In genomic region chr15:84754889-84755288, GRCh38 we compare ENCODE assay signal across 6 cellular contexts. TPM values are rescaled to one million over a fixed set of nuclear protein-coding genes. Genes with fewer than 3 reads are reported as not detected.
DNase-seq lines count a peak whose midpoint lies in the region; ATAC-seq, FAIRE-seq and TF ChIP-seq lines count a peak whose summit lies in the region.
"Not testable (repeated sequence)": the region's sequence is repeated elsewhere in the genome, so short reads cannot be mapped to it uniquely, and the experiment has no call there.

No MANE protein-coding gene starts in this region.

- DNase-seq in CD8-positive, alpha-beta T cell; HEK293T (ENCODE audit: extremely low spot score); K562 (ENCODE audit: extremely low read depth in 1 of 4, low spot score in 3 of 4); left colon; mucosa of descending colon; progenitor cell of endocrine pancreas (ENCODE audit: low spot score, unreplicated experiment): not testable (repeated sequence)

- H3K4me3 ChIP-seq in CD8-positive, alpha-beta T cell (ENCODE audit: low read depth, low read length); K562; mucosa of descending colon: not testable (repeated sequence)

- peaks cover 96% of the 10 kb centered on the region for H3K79me2 ChIP-seq in K562 (ENCODE audit: control insufficient read depth, insufficient read depth, low read length)

- intact Hi-C loops in CD8-positive, alpha-beta T cell (cut with DNase I, micrococcal nuclease); left colon (cut with DNase I, micrococcal nuclease); mucosa of descending colon (cut with DNase I, micrococcal nuclease): not testable (repeated sequence)
- intact Hi-C loops in K562 (cut with micrococcal nuclease), result loop anchor here (5.0 kb wide), 1 partner anchor 32 kb away; no protein-coding TSS in a partner anchor

- H3K36me3 ChIP-seq in CD8-positive, alpha-beta T cell (ENCODE audit: insufficient read depth, low read length); mucosa of descending colon (ENCODE audit: low read depth): not testable (repeated sequence)
- peaks cover 17% of the 10 kb centered on the region; the same call in 2 of the 3 replicates for H3K36me3 ChIP-seq in K562 (ENCODE audit: control insufficient read depth, insufficient read depth, low read length)

- TF ChIP-seq RAD21 in K562 (CRISPR knock-in tag; conservative IDR thresholded peaks at IDR 0.05 in 1 of 2, IDR thresholded peaks at IDR 0.05 in 1 of 2), result not testable (repeated sequence)

- not testable (repeated sequence) for H3K27me3 Mint-ChIP-seq in CD8-positive, alpha-beta T cell (ENCODE audit: low read depth); progenitor cell of endocrine pancreas

- not testable (repeated sequence) for H4K20me1 ChIP-seq in K562 (replicated peaks; ENCODE audit: control insufficient read depth, insufficient read depth, low read length)

- not testable (repeated sequence) for H3K27ac ChIP-seq in CD8-positive, alpha-beta T cell (ENCODE audit: low read depth, low read length); K562 (ENCODE audit: extremely low read depth, low read depth, low read length)

- POLR2A ChIA-PET in CD8-positive, alpha-beta T cell (lab: Charles Lee), result interaction anchor here (1.2 kb wide), 1 partner anchor 38 kb away, joined by 7 read pairs; the partner anchor contains the start of gene SEC11A
- POLR2A ChIA-PET in HEK293T (lab: Yijun Ruan, JAX), result not testable (repeated sequence)
- POLR2A ChIA-PET in K562 (lab: Yijun Ruan, JAX), result interaction anchor here (1.5 kb wide), 1 partner anchor 14 kb away, joined by 3 read pairs; no protein-coding TSS in a partner anchor

- H3K4me1 Mint-ChIP-seq in CD8-positive, alpha-beta T cell (ENCODE audit: low read depth), result peaks cover 56% of the 10 kb centered on the region
- peaks cover 43% of the 10 kb centered on the region for H3K4me1 Mint-ChIP-seq in progenitor cell of endocrine pancreas (ENCODE audit: low read depth)

- H3K27ac Mint-ChIP-seq in CD8-positive, alpha-beta T cell, result peak overlapping the region; percentile 72
- peak overlapping the region; percentile 92 for H3K27ac Mint-ChIP-seq in progenitor cell of endocrine pancreas

- FAIRE-seq in K562 (lab: Jason Lieb, UNC), result not testable (repeated sequence)

- H3K4me2 ChIP-seq in K562 (ENCODE audit: insufficient read depth, low read length), result not testable (repeated sequence)

- not testable (repeated sequence) for TF ChIP-seq POLR2A in K562 (conservative IDR thresholded peaks at IDR 0.05)

- H2AFZ ChIP-seq in K562 (ENCODE audit: low read depth, low read length), result not testable (repeated sequence)

- WGBS in K562 (ENCODE audit: insufficient coverage, low coverage, missing lambda C conversion rate), result 55% methylated on average over 2 of the region's 4 CpGs

- not testable (repeated sequence) for TF ChIP-seq CTCF in CD8-positive, alpha-beta T cell (IDR thresholded peaks at IDR 0.05); K562 (IDR thresholded peaks at IDR 0.05 in 2 of 3, conservative IDR thresholded peaks at IDR 0.05 in 1 of 3; ENCODE audit: insufficient read depth in 2 of 3, low read depth in 1 of 3, low read length in 3 of 3); mucosa of descending colon (IDR thresholded peaks at IDR 0.05); progenitor cell of endocrine pancreas (IDR thresholded peaks at IDR 0.05; ENCODE audit: unreplicated experiment)

- not testable (repeated sequence) for H3K9me3 ChIP-seq in CD8-positive, alpha-beta T cell (ENCODE audit: low read length); K562 (replicated peaks; ENCODE audit: control insufficient read depth, insufficient read depth, low read depth, low read length); mucosa of descending colon

- H3K36me3 Mint-ChIP-seq in CD8-positive, alpha-beta T cell, result peaks cover 19% of the 10 kb centered on the region
- not testable (repeated sequence) for H3K36me3 Mint-ChIP-seq in progenitor cell of endocrine pancreas (ENCODE audit: insufficient read depth)

- peaks cover 53% of the 10 kb centered on the region for H3K4me1 ChIP-seq in CD8-positive, alpha-beta T cell (ENCODE audit: insufficient read depth, low read length)
- peaks cover 2 to 22% of the 10 kb centered on the region in 2 experiments; a peak in 4 of 5 replicates for H3K4me1 ChIP-seq in K562 (replicated peaks in 1 of 2; ENCODE audit: control insufficient read depth in 2 of 2, insufficient read depth in 2 of 2, low read length in 2 of 2)
- peaks cover 92% of the 10 kb centered on the region for H3K4me1 ChIP-seq in mucosa of descending colon (ENCODE audit: low read depth)

- BruUV-seq in K562 (replicated peaks; lab: Mats Ljungman, UMichigan), result not testable (repeated sequence)

- H3K27me3 ChIP-seq in CD8-positive, alpha-beta T cell (ENCODE audit: insufficient read depth, low read length); K562 (ENCODE audit: control insufficient read depth in 2 of 2, insufficient read depth in 2 of 2, low read length in 2 of 2): not testable (repeated sequence)

- not testable (repeated sequence) for ATAC-seq in CD8-positive, alpha-beta T cell; K562
- ATAC-seq in left colon (peak; percentile 36), mucosa of descending colon (peak; percentile 15)

- in situ Hi-C loops in K562 (cut with MboI), result not testable (repeated sequence)

- CTCF ChIA-PET in CD8-positive, alpha-beta T cell (lab: Charles Lee), result interaction anchor here (1.0 to 1.5 kb wide), 3 partner anchors 15 to 99 kb away, joined by 3 to 5 read pairs (median 4); no protein-coding TSS in a partner anchor
- CTCF ChIA-PET in HEK293T (lab: Yijun Ruan, JAX); K562 (lab: Yijun Ruan, JAX; ENCODE audit: low intra/inter-chr PET ratio): not testable (repeated sequence)

- H3K4me3 Mint-ChIP-seq in CD8-positive, alpha-beta T cell; progenitor cell of endocrine pancreas (ENCODE audit: low read depth): not testable (repeated sequence)

- not testable (repeated sequence) for H3K9ac ChIP-seq in K562 (ENCODE audit: insufficient read depth in 1 of 2, low read depth in 2 of 2, low read length in 2 of 2)

- not testable (repeated sequence) for H3K9me1 ChIP-seq in K562 (ENCODE audit: control insufficient read depth, insufficient read depth, low read length)

- not testable (repeated sequence) for H3K9me3 Mint-ChIP-seq in CD8-positive, alpha-beta T cell; progenitor cell of endocrine pancreas (ENCODE audit: low read depth)

- not testable (repeated sequence) for TF ChIP-seq EP300 in K562 (IDR thresholded peaks at IDR 0.05; ENCODE audit: low read length)

RNA-seq across cellular contexts. Expression of gene ZNF592, which starts 6.5 kb away (rescaled TPM):
- 10 to 100 TPM; 24.6 to 25.1 TPM for total RNA-seq in CD8-positive, alpha-beta T cell
- 22.7 and 35.2 TPM in 2 replicates for total RNA-seq in K562 (2011; cell fraction: chromatin; rRNA removed; ENCODE audit: low replicate concordance)
- 18.4 and 21.7 TPM in 2 replicates for total RNA-seq in K562 (2011; cell fraction: nucleolus; rRNA removed)
- 22.7 and 26.9 TPM in 2 replicates for total RNA-seq in K562 (2011; cell fraction: nucleoplasm; rRNA removed)
- total RNA-seq in K562 (2014; rRNA removed), result 5.9 and 9.1 TPM in 2 replicates
- total RNA-seq in K562 (2014; rRNA removed; fragmentation: Illumina TruSeq; extraction: Trizol), result 6.3 and 6.6 TPM in 2 replicates
- 9.1 and 9.2 TPM in 2 replicates for total RNA-seq in K562 (2015; rRNA removed; fragmentation: Illumina TruSeq; extraction: Trizol)
- 22.0 and 23.8 TPM in 2 replicates for total RNA-seq in K562 (2021)
- 7.4 and 10.4 TPM in 2 replicates for polyA plus RNA-seq in K562 (2011; rRNA removed)
- polyA plus RNA-seq in K562 (2011; cell fraction: cytosol; rRNA removed), result 8.8 and 14.0 TPM in 2 replicates
- polyA plus RNA-seq in K562 (2011; cell fraction: nucleus; rRNA removed), result 15.9 and 24.2 TPM in 2 replicates
- 12.6 and 16.1 TPM in 2 replicates for polyA plus RNA-seq in K562 (2012)
- polyA plus RNA-seq in K562 (2014; fragmentation: Illumina TruSeq; extraction: Trizol), result 18.5 and 18.8 TPM in 2 replicates
- polyA plus RNA-seq in K562 (2014; fragmentation: Nextera tagmentation; extraction: Ambion mirVana), result 1 to 10 TPM in 1 of 2 experiments, under 1 TPM in 1; 0.88 to 1.7 TPM
- polyA plus RNA-seq in K562 (2014; rRNA removed), result 11.6 TPM in 2 replicates
- polyA minus RNA-seq in K562 (2011; rRNA and poly(A)+ RNA removed), result 7.6 and 8.8 TPM in 2 replicates
- polyA minus RNA-seq in K562 (2011; cell fraction: cytosol; rRNA and poly(A)+ RNA removed), result 13.0 and 13.9 TPM in 2 replicates
- 8.2 and 9.0 TPM in 2 replicates for polyA minus RNA-seq in K562 (2011; cell fraction: nucleus; rRNA and poly(A)+ RNA removed)
- 10 to 100 TPM; 24.3 to 29.7 TPM for total RNA-seq in left colon
- total RNA-seq in mucosa of descending colon, result 10 to 100 TPM; 29.4 to 35.3 (median 33.4) TPM
- 40.0 and 40.5 TPM in 2 replicates for total RNA-seq in progenitor cell of endocrine pancreas

RNA-seq across cellular contexts. Expression of gene SEC11A, which starts 39.0 kb away (rescaled TPM):
- total RNA-seq in CD8-positive, alpha-beta T cell, result 10 to 100 TPM; 36.4 to 38.5 TPM
- total RNA-seq in K562 (2011; cell fraction: chromatin; rRNA removed; ENCODE audit: low replicate concordance), result 73.8 and 151 TPM in 2 replicates
- 86.1 and 103 TPM in 2 replicates for total RNA-seq in K562 (2011; cell fraction: nucleolus; rRNA removed)
- total RNA-seq in K562 (2011; cell fraction: nucleoplasm; rRNA removed), result 189 and 195 TPM in 2 replicates
- total RNA-seq in K562 (2014; rRNA removed) (170 and 198 TPM in 2 replicates), K562 (2014; rRNA removed; fragmentation: Illumina TruSeq; extraction: Trizol) (270 and 314 TPM in 2 replicates), K562 (2015; rRNA removed; fragmentation: Illumina TruSeq; extraction: Trizol) (204 and 217 TPM in 2 replicates), K562 (2021) (175 and 183 TPM in 2 replicates), left colon (100 to 1,000 TPM; 128 to 130 TPM), mucosa of descending colon (100 to 1,000 TPM; 112 to 143 (median 119) TPM), progenitor cell of endocrine pancreas (189 and 200 TPM in 2 replicates)
- polyA plus RNA-seq in K562 (2011; rRNA removed) (166 and 238 TPM in 2 replicates), K562 (2014; fragmentation: Illumina TruSeq; extraction: Trizol) (240 and 254 TPM in 2 replicates), K562 (2014; fragmentation: Nextera tagmentation; extraction: Ambion mirVana) (100 to 1,000 TPM; 206 to 229 TPM), K562 (2014; rRNA removed) (301 and 310 TPM in 2 replicates)
- polyA plus RNA-seq in K562 (2011; cell fraction: cytosol; rRNA removed), result 49.8 and 172 TPM in 2 replicates
- 32.1 and 71.9 TPM in 2 replicates for polyA plus RNA-seq in K562 (2011; cell fraction: nucleus; rRNA removed)
- 230 and 261 TPM in 2 replicates for polyA plus RNA-seq in K562 (2012)
- 166 and 171 TPM in 2 replicates for polyA minus RNA-seq in K562 (2011; rRNA and poly(A)+ RNA removed)
- 52.9 and 55.4 TPM in 2 replicates for polyA minus RNA-seq in K562 (2011; cell fraction: cytosol; rRNA and poly(A)+ RNA removed)
- 17.9 and 29.9 TPM in 2 replicates for polyA minus RNA-seq in K562 (2011; cell fraction: nucleus; rRNA and poly(A)+ RNA removed)
